ENCODE assay signal across 11 cellular contexts in the genomic region with DNA sequence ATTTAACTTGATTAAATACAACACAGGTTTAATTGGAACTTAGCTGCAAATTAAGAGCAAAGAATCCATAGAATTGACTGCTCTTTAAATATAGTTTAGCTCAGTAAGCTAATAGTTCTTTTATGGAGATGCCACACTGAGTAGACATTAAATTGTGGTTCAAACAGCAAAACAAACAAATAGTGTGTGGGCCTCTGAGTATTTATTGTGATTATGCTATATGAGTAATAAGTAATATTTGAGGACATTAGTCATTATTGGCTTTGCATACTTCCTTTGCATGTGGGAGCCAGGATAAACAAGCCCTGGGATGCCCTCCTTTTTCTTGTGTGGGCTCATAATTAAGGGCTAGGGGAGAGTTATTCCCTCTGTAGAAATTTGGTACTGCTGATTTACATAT.
DNase-seq lines count a peak whose midpoint lies in the region; ATAC-seq, FAIRE-seq and TF ChIP-seq lines count a peak whose summit lies in the region.
"Had no signal": no experiment of that assay in that cellular context is flagged by ENCODE, and none has a peak within 500 bp of the region (broad histone marks: within the 10 kb centered on the region; RNA-seq: fewer than 3 reads in every experiment).

No MANE protein-coding gene starts in this region.

- H3K9ac ChIP-seq in HepG2 (ENCODE audit: insufficient read depth, low read depth, low read length) = no peak overlapping the region

- H3K27me3 Mint-ChIP-seq in T-helper 17 cell = peaks cover 6% of the 10 kb centered on the region
- H3K27me3 Mint-ChIP-seq: activated naive CD8-positive, alpha-beta T cell had no signal

- TF ChIP-seq RAD21 in HepG2 (CRISPR knock-in tag; IDR thresholded peaks at IDR 0.05) = no peak

- H3K4me1 ChIP-seq in lower lobe of right lung = no peaks in the 10 kb centered on the region
- no peaks in the 10 kb centered on the region for H3K4me1 ChIP-seq in HepG2 (ENCODE audit: insufficient read depth, low read length)

- no peak overlapping the region for H3K4me2 ChIP-seq in HepG2 (ENCODE audit: low read depth, low read length)

- no peak for TF ChIP-seq CTCF in brain microvascular endothelial cell (IDR thresholded peaks at IDR 0.05; ENCODE audit: low read depth, low read length, missing control alignments)
- no peak for TF ChIP-seq CTCF in lower lobe of right lung (IDR thresholded peaks at IDR 0.05)
- TF ChIP-seq CTCF in HepG2 (CRISPR knock-in tag; IDR thresholded peaks at IDR 0.05) = no peak

- CTCF ChIA-PET in HepG2 (lab: Yijun Ruan, JAX; ENCODE audit: low intra/inter-chr PET ratio, low total read pairs) = no interaction called here

- H3K36me3 ChIP-seq in brain microvascular endothelial cell (replicated peaks) = no peaks in the 10 kb centered on the region
- H3K36me3 ChIP-seq in lower lobe of right lung = no peaks in the 10 kb centered on the region
- no peaks in the 10 kb centered on the region for H3K36me3 ChIP-seq in HepG2 (replicated peaks in 1 of 2; ENCODE audit: control insufficient read depth in 1 of 2, insufficient read depth in 2 of 2, low read length in 2 of 2)

- intact Hi-C loops in lower lobe of right lung (cut with DNase I) = no loop called here
- intact Hi-C loops in HepG2 (cut with micrococcal nuclease; ENCODE audit: unreplicated experiment) = no loop called here

- H4K20me1 ChIP-seq in HepG2 (ENCODE audit: insufficient read depth, low read length) = no peaks in the 10 kb centered on the region

- peak overlapping the region; percentile 14 for H3K27ac ChIP-seq in brain microvascular endothelial cell
- no peak overlapping the region for H3K27ac ChIP-seq in lower lobe of right lung
- H3K27ac ChIP-seq in HepG2 (ENCODE audit: extremely low read length, insufficient read depth, low read length) = no peak overlapping the region

- TF ChIP-seq EP300 in HepG2 (IDR thresholded peaks at IDR 0.05; ENCODE audit: low read depth in 2 of 2, low read length in 2 of 2) (no peak), HepG2 (CRISPR knock-in tag; IDR thresholded peaks at IDR 0.05; ENCODE audit: borderline replicate concordance) (no peak)

- no TSS peak for BruUV-seq in HepG2 (replicated peaks; lab: Mats Ljungman, UMichigan)

- no peaks in the 10 kb centered on the region for H3K36me3 Mint-ChIP-seq in T-helper 17 cell (ENCODE audit: low read depth)
- H3K36me3 Mint-ChIP-seq: activated naive CD8-positive, alpha-beta T cell had no signal

- DNase-seq in DMS53 (lab: John Stamatoyannopoulos, UW) (peak; percentile 86), M059J (ENCODE audit: low read depth) (peak; percentile 75), brain microvascular endothelial cell (peak; percentile 68), lung microvascular endothelial cell (ENCODE audit: low read depth in 2 of 2) (peak; percentile 58 to 72), T-helper 17 cell (no peak), lower lobe of right lung (no peak), NCI-H2171 (lab: John Stamatoyannopoulos, UW) (no peak), HepG2 (ENCODE audit: low spot score) (no peak)
- DNase-seq: endodermal cell had no signal

- H3K9me3 ChIP-seq in T-helper 17 cell (ENCODE audit: control insufficient read depth, low read length, poor library complexity, severe bottlenecking) = no peaks in the 10 kb centered on the region
- no peaks in the 10 kb centered on the region for H3K9me3 ChIP-seq in lower lobe of right lung
- H3K9me3 ChIP-seq in HepG2 (ENCODE audit: low read length) = no peaks in the 10 kb centered on the region

- POLR2A ChIA-PET in HepG2 (lab: Yijun Ruan, JAX) = no interaction called here

- H3K4me1 Mint-ChIP-seq in T-helper 17 cell = no peaks in the 10 kb centered on the region

- no peak for FAIRE-seq in HepG2 (lab: Jason Lieb, UNC)
- FAIRE-seq: GM19239 had no signal

- H3K27ac Mint-ChIP-seq in T-helper 17 cell = no peak overlapping the region
- H3K27ac Mint-ChIP-seq: activated naive CD8-positive, alpha-beta T cell; endodermal cell had no signal

- no peak overlapping the region for H2AFZ ChIP-seq in HepG2 (ENCODE audit: low read length)

- H3K27me3 ChIP-seq in brain microvascular endothelial cell (replicated peaks) (no peaks in the 10 kb centered on the region), lower lobe of right lung (ENCODE audit: low read depth) (no peaks in the 10 kb centered on the region), HepG2 (ENCODE audit: control insufficient read depth in 1 of 2, insufficient read depth in 2 of 2, low read length in 2 of 2) (no peaks in the 10 kb centered on the region; a peak in 1 of 5 replicates)

- H3K4me3 Mint-ChIP-seq in T-helper 17 cell = no peak overlapping the region
- H3K4me3 Mint-ChIP-seq: activated naive CD8-positive, alpha-beta T cell; endodermal cell had no signal

- TF ChIP-seq POLR2A in HepG2 (IDR thresholded peaks at IDR 0.05; ENCODE audit: insufficient read depth in 1 of 2, low read depth in 2 of 2, low read length in 2 of 2) = no peak

- no peaks in the 10 kb centered on the region for H3K79me2 ChIP-seq in HepG2 (ENCODE audit: insufficient read depth, low read length)

- H3K4me3 ChIP-seq in brain microvascular endothelial cell (ENCODE audit: low read depth, low read length) (no peak overlapping the region), lower lobe of right lung (no peak overlapping the region), HepG2 (replicated peaks in 1 of 3; ENCODE audit: insufficient read depth in 1 of 3, low read depth in 2 of 3, low read length in 3 of 3) (no peak overlapping the region)

- in situ Hi-C loops in brain microvascular endothelial cell (cut with HindIII; ENCODE audit: low pct_ligation_motif_present, low sequenced_read_pairs) = no loop called here
- in situ Hi-C loops in HepG2 (cut with HindIII; ENCODE audit: extremely low pct_ligation_motif_present, low pct_unique_long_range_greater_than_20kb) = no loop called here

- no peak for ATAC-seq in T-helper 17 cell
- ATAC-seq in lower lobe of right lung = no peak
- ATAC-seq in HepG2 = no peak

TF ChIP-seq in HepG2, 621 proteins besides CTCF, POLR2A, EP300 and RAD21:
- TF ChIP-seq ZNF75D (CRISPR knock-in tag; IDR thresholded peaks at IDR 0.05; ENCODE audit: borderline replicate concordance) = no peak

Comparison
In these comparisons a context has a peak if more than half of its experiments do, and no peak if none do; other contexts are left out.
1. DNase-seq: peak in DMS53 (single experiment), M059J (single experiment), brain microvascular endothelial cell (single experiment) and lung microvascular endothelial cell (2 of 2); none in T-helper 17 cell (0 of 3), lower lobe of right lung (single experiment), NCI-H2171 (single experiment) and HepG2 (single experiment).